1 cellular context compared by ENCODE assay signal in the genomic region with DNA sequence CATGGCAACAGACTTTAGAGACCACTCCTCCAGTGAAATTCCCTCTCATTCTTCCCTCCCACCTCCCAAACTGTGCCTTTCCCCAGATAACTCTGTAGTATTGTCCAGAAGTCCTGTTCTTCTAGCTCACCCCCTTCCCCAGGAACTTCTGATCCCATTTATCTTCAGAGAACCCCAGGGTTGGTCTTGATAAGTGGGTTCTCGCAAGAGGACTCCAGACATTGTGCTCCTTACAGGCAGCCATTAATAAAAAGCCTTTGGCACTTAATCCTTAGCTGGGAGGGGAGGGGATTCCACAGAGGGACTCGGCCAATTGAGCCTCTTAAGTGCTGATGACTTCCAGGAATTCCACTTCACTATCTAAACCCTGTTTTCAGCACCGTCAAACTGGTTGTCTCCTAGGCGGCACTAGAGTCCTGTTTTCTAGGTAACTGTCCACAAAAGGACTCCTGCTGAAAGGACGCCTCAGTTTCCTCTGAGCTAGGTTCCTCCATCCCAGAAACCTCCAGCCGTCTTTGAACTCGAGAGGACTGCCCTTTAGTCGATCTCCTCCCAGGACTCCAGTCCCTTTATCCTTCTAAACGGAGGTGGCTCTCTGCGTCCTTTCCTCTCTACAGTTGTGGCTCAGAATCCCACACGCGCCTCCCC.
TF ChIP-seq lines count a peak whose summit lies in the region.

No MANE protein-coding gene starts in this region.

TF ChIP-seq in GM23338, 12 proteins besides CTCF, POLR2A, EP300 and RAD21 (continued from another document):
- no peak for TF ChIP-seq ETS1 (IDR thresholded peaks at IDR 0.05)
- no peak for TF ChIP-seq EZH2 (IDR thresholded peaks at IDR 0.05; ENCODE audit: low read depth, unreplicated experiment)
- no peak for TF ChIP-seq NANOG (IDR thresholded peaks at IDR 0.05; ENCODE audit: borderline replicate concordance)
- TF ChIP-seq EZH2phosphoT487 (IDR thresholded peaks at IDR 0.05; ENCODE audit: unreplicated experiment): no peak
- TF ChIP-seq JUNB (IDR thresholded peaks at IDR 0.05; ENCODE audit: unreplicated experiment): no peak
- TF ChIP-seq ZNF114 (CRISPR knock-in tag; IDR thresholded peaks at IDR 0.05): no peak
